24 cellular contexts compared by ENCODE assay signal in the genomic region with DNA sequence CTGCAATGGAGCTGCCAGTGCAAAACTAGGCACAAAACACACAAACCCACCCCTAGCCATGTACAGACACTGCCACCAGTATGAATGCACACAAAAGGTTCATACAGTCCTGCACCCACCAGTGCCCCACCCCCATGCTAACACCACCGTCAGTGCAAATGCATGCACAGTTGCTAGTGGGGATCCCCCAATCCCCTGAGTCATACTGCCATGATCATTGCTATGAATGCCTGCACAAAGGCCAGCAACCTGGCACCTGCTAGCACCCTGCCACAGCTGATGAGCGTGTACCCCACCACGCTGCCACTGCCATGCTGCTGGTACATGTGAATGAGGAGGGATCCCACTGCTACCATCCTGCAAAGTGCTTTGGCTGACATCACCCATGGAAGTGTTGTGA. TPM values are rescaled to one million over a fixed set of nuclear protein-coding genes. Genes with fewer than 3 reads are reported as not detected.
DNase-seq lines count a peak whose midpoint lies in the region; ATAC-seq, FAIRE-seq and TF ChIP-seq lines count a peak whose summit lies in the region.
"Had no signal": no experiment of that assay in that cellular context is flagged by ENCODE, and none has a peak within 500 bp of the region (broad histone marks: within the 10 kb centered on the region; RNA-seq: fewer than 3 reads in every experiment).

No MANE protein-coding gene starts in this region.

- WGBS in HepG2 (ENCODE audit: low lambda C conversion rate) = 50% methylated on average over 1 of the region's 3 CpGs

- H3K36me3 ChIP-seq in OCI-LY3 (replicated peaks; ENCODE audit: low read depth, low read length) (no peaks in the 10 kb centered on the region), HepG2 (replicated peaks in 1 of 2; ENCODE audit: control insufficient read depth in 1 of 2, insufficient read depth in 2 of 2, low read length in 2 of 2) (no peaks in the 10 kb centered on the region), upper lobe of right lung (no peaks in the 10 kb centered on the region)

- peak; percentile 61 for ATAC-seq in activated naive CD8-positive, alpha-beta T cell treated with anti-CD3 and anti-CD28 coated beads, Interleukin-2, amount 50 U/mL, for 24 hours
- no peak for ATAC-seq in HepG2
- ATAC-seq in upper lobe of right lung = peak; percentile 21
- no peak for ATAC-seq in GM21529 (IDR thresholded peaks at IDR 0.05; ENCODE audit: unreplicated experiment)
- ATAC-seq: CD8-positive, alpha-beta T cell; Panc1 had no signal

- peaks cover 6% of the 10 kb centered on the region for H3K36me3 Mint-ChIP-seq in activated naive CD8-positive, alpha-beta T cell treated with anti-CD3 and anti-CD28 coated beads, Interleukin-2, amount 50 U/mL, for 24 hours (ENCODE audit: low read depth)
- peaks cover 9% of the 10 kb centered on the region for H3K36me3 Mint-ChIP-seq in activated naive CD8-positive, alpha-beta T cell treated with anti-CD3 and anti-CD28 coated beads for 36 hours

- H3K27ac ChIP-seq in OCI-LY3 (ENCODE audit: low read length) (no peak overlapping the region), HepG2 (ENCODE audit: extremely low read length, insufficient read depth, low read length) (no peak overlapping the region), upper lobe of right lung (no peak overlapping the region)

- no peak overlapping the region for H3K27ac Mint-ChIP-seq in activated naive CD8-positive, alpha-beta T cell treated with anti-CD3 and anti-CD28 coated beads, Interleukin-2, amount 50 U/mL, for 24 hours
- no peak overlapping the region for H3K27ac Mint-ChIP-seq in activated naive CD8-positive, alpha-beta T cell treated with anti-CD3 and anti-CD28 coated beads for 36 hours
- H3K27ac Mint-ChIP-seq: CD8-positive, alpha-beta T cell had no signal

- intact Hi-C loops in HepG2 (cut with micrococcal nuclease; ENCODE audit: unreplicated experiment) (no loop called here), upper lobe of right lung (cut with DNase I) (no loop called here)

- no peak overlapping the region for H3K4me3 Mint-ChIP-seq in activated naive CD8-positive, alpha-beta T cell treated with anti-CD3 and anti-CD28 coated beads, Interleukin-2, amount 50 U/mL, for 24 hours
- H3K4me3 Mint-ChIP-seq in activated naive CD8-positive, alpha-beta T cell treated with anti-CD3 and anti-CD28 coated beads for 36 hours = no peak overlapping the region
- H3K4me3 Mint-ChIP-seq: CD8-positive, alpha-beta T cell had no signal

- peaks cover 23% of the 10 kb centered on the region for H3K9me3 Mint-ChIP-seq in activated naive CD8-positive, alpha-beta T cell treated with anti-CD3 and anti-CD28 coated beads, Interleukin-2, amount 50 U/mL, for 24 hours
- peaks cover 12% of the 10 kb centered on the region for H3K9me3 Mint-ChIP-seq in activated naive CD8-positive, alpha-beta T cell treated with anti-CD3 and anti-CD28 coated beads for 36 hours

- peak; percentile 4 for DNase-seq in activated naive CD8-positive, alpha-beta T cell treated with anti-CD3 and anti-CD28 coated beads, Interleukin-2, amount 50 U/mL, for 24 hours
- DNase-seq in activated naive CD8-positive, alpha-beta T cell treated with anti-CD3 and anti-CD28 coated beads for 36 hours = no peak
- DNase-seq in HepG2 (ENCODE audit: low spot score) = no peak
- DNase-seq in upper lobe of right lung = no peak
- DNase-seq in retina = no peak
- DNase-seq: CD8-positive, alpha-beta T cell; GOT3; HCEC 1CT; KG1; NCI-H1092 treated with DMSO at 0.1 percent for 48 hours; NCI-H146; NCI-H2029; NCI-H226; NCI-H510A treated with DMSO at 0.1 percent for 48 hours; NCI-H774; NK-92 treated with Interleukin-12 subunit alpha and Interleukin-12 subunit beta, amount 100 ng/mL, for 24 hours had no signal

- H2AFZ ChIP-seq in OCI-LY3 (ENCODE audit: low read depth, low read length) = no peak overlapping the region
- H2AFZ ChIP-seq in HepG2 (ENCODE audit: low read length) = no peak overlapping the region

- TF ChIP-seq EP300 in HepG2 (IDR thresholded peaks at IDR 0.05; ENCODE audit: low read depth in 2 of 2, low read length in 2 of 2) (no peak), HepG2 (CRISPR knock-in tag; IDR thresholded peaks at IDR 0.05; ENCODE audit: borderline replicate concordance) (no peak)

- no peaks in the 10 kb centered on the region for H3K9me3 ChIP-seq in OCI-LY3 (ENCODE audit: insufficient read depth, low read length)
- H3K9me3 ChIP-seq in HepG2 (ENCODE audit: low read length) = no peaks in the 10 kb centered on the region
- H3K9me3 ChIP-seq in upper lobe of right lung = no peaks in the 10 kb centered on the region

- H3K4me1 ChIP-seq in OCI-LY3 (ENCODE audit: low read length) = peaks cover 10% of the 10 kb centered on the region
- H3K4me1 ChIP-seq in HepG2 (ENCODE audit: insufficient read depth, low read length) = peaks cover 5% of the 10 kb centered on the region; the same call in 1 of the 2 replicates
- no peaks in the 10 kb centered on the region for H3K4me1 ChIP-seq in upper lobe of right lung

- in situ Hi-C loops in HepG2 (cut with HindIII; ENCODE audit: extremely low pct_ligation_motif_present, low pct_unique_long_range_greater_than_20kb) = no loop called here

- FAIRE-seq in HepG2 (lab: Jason Lieb, UNC) = no peak
- FAIRE-seq: G401.6, GM12892 had no signal

- H4K20me1 ChIP-seq in OCI-LY3 (ENCODE audit: insufficient read depth, low read length) (no peaks in the 10 kb centered on the region), HepG2 (ENCODE audit: insufficient read depth, low read length) (no peaks in the 10 kb centered on the region)

- no peaks in the 10 kb centered on the region for H3K79me2 ChIP-seq in OCI-LY3 (ENCODE audit: low read length)
- no peaks in the 10 kb centered on the region for H3K79me2 ChIP-seq in HepG2 (ENCODE audit: insufficient read depth, low read length)

- no peaks in the 10 kb centered on the region for H3K27me3 Mint-ChIP-seq in activated naive CD8-positive, alpha-beta T cell treated with anti-CD3 and anti-CD28 coated beads, Interleukin-2, amount 50 U/mL, for 24 hours
- H3K27me3 Mint-ChIP-seq in activated naive CD8-positive, alpha-beta T cell treated with anti-CD3 and anti-CD28 coated beads for 36 hours = no peaks in the 10 kb centered on the region

- H3K4me3 ChIP-seq in OCI-LY3 (ENCODE audit: low read length) (peak overlapping the region; percentile 22; the same call in 1 of the 2 replicates), HepG2 (replicated peaks in 1 of 3; ENCODE audit: insufficient read depth in 1 of 3, low read depth in 2 of 3, low read length in 3 of 3) (no peak overlapping the region), upper lobe of right lung (no peak overlapping the region)

- no peak for TF ChIP-seq POLR2A in HepG2 (IDR thresholded peaks at IDR 0.05; ENCODE audit: insufficient read depth in 1 of 2, low read depth in 2 of 2, low read length in 2 of 2)

- H3K4me2 ChIP-seq in OCI-LY3 (ENCODE audit: low read length) (peak overlapping the region; percentile 64), HepG2 (ENCODE audit: low read depth, low read length) (no peak overlapping the region)

- H3K9ac ChIP-seq in OCI-LY3 (ENCODE audit: low read length) (no peak overlapping the region), HepG2 (ENCODE audit: insufficient read depth, low read depth, low read length) (no peak overlapping the region)

- no peak for TF ChIP-seq RAD21 in HepG2 (CRISPR knock-in tag; IDR thresholded peaks at IDR 0.05)

- no TSS peak for BruUV-seq in HepG2 (replicated peaks; lab: Mats Ljungman, UMichigan)

- H3K27me3 ChIP-seq in OCI-LY3 (ENCODE audit: low read depth, low read length) (0 out of 2 replicates have a peak, but pooled peaks cover 3% of the 10 kb centered on the region), HepG2 (ENCODE audit: control insufficient read depth in 1 of 2, insufficient read depth in 2 of 2, low read length in 2 of 2) (no peaks in the 10 kb centered on the region), upper lobe of right lung (no peaks in the 10 kb centered on the region)

- H3K4me1 Mint-ChIP-seq in activated naive CD8-positive, alpha-beta T cell treated with anti-CD3 and anti-CD28 coated beads, Interleukin-2, amount 50 U/mL, for 24 hours = no peaks in the 10 kb centered on the region
- no peaks in the 10 kb centered on the region for H3K4me1 Mint-ChIP-seq in activated naive CD8-positive, alpha-beta T cell treated with anti-CD3 and anti-CD28 coated beads for 36 hours

- POLR2A ChIA-PET in HepG2 (lab: Yijun Ruan, JAX) = no interaction called here

- CTCF ChIA-PET in HepG2 (lab: Yijun Ruan, JAX; ENCODE audit: low intra/inter-chr PET ratio, low total read pairs) = no interaction called here

- no peak for TF ChIP-seq CTCF in OCI-LY3 (IDR thresholded peaks at IDR 0.05; ENCODE audit: low read depth, low read length)
- no peak for TF ChIP-seq CTCF in HepG2 (CRISPR knock-in tag; IDR thresholded peaks at IDR 0.05)
- no peak for TF ChIP-seq CTCF in upper lobe of right lung (IDR thresholded peaks at IDR 0.05)

TF ChIP-seq in HepG2, 621 proteins besides CTCF, POLR2A, EP300 and RAD21 (continues in another document):
- TF ChIP-seq TARDBP (CRISPR knock-in tag; IDR thresholded peaks at IDR 0.05) = no peak

RNA-seq across cellular contexts. Expression of a gene that starts 23.9 kb away (rescaled TPM):
- not detected for total RNA-seq in activated naive CD8-positive, alpha-beta T cell treated with anti-CD3 and anti-CD28 coated beads for 36 hours
- total RNA-seq in HepG2 (2016; rRNA removed; fragmentation: Illumina TruSeq; extraction: Trizol) (0.89 and 1.1 TPM in 2 replicates), upper lobe of right lung (0.67 TPM)
- total RNA-seq in HepG2 (2016; cell fraction: cytosol; rRNA removed; fragmentation: Illumina TruSeq; extraction: Trizol; ENCODE audit: low read depth) = 0.26 TPM in 1 of 2 replicates, not detected in the other
- total RNA-seq in HepG2 (2016; cell fraction: insoluble cytoplasmic fraction; rRNA removed; fragmentation: Illumina TruSeq; extraction: Trizol) = 0.12 and 0.63 TPM in 2 replicates
- 0.09 TPM in 1 of 2 replicates, not detected in the other for total RNA-seq in HepG2 (2016; cell fraction: membrane; rRNA removed; fragmentation: Illumina TruSeq; extraction: Trizol)
- total RNA-seq in HepG2 (2016; cell fraction: nucleus; rRNA removed; fragmentation: Illumina TruSeq; extraction: Trizol) = 1.1 TPM in 2 replicates
- polyA plus RNA-seq in HepG2 (2011; rRNA removed) = 0.07 and 0.50 TPM in 2 replicates
- 0.04 TPM in 1 of 2 replicates, not detected in the other for polyA plus RNA-seq in HepG2 (2011; cell fraction: cytosol; rRNA removed)
- 0.09 and 0.16 TPM in 2 replicates for polyA plus RNA-seq in HepG2 (2011; cell fraction: nucleus; rRNA removed)
- polyA plus RNA-seq in HepG2 (2012) = 0.75 and 0.97 TPM in 2 replicates
- polyA plus RNA-seq in HepG2 (2016; cell fraction: cytosol; fragmentation: Illumina TruSeq; extraction: Trizol; ENCODE audit: low read depth) = 0.17 and 0.20 TPM in 2 replicates
- polyA plus RNA-seq in HepG2 (2016; cell fraction: insoluble cytoplasmic fraction; fragmentation: Illumina TruSeq; extraction: Trizol; ENCODE audit: low read depth) = 0.84 and 1.7 TPM in 2 replicates
- polyA plus RNA-seq in HepG2 (2016; cell fraction: membrane; fragmentation: Illumina TruSeq; extraction: Trizol; ENCODE audit: low read depth) = 0.21 and 0.30 TPM in 2 replicates
- polyA plus RNA-seq in HepG2 (2016; cell fraction: nucleus; fragmentation: Illumina TruSeq; extraction: Trizol; ENCODE audit: insufficient read depth, low read depth) = 0.86 and 1.7 TPM in 2 replicates
- polyA minus RNA-seq in HepG2 (2011; rRNA and poly(A)+ RNA removed; ENCODE audit: low replicate concordance) = 0.20 TPM in 1 of 2 replicates, not detected in the other
- not detected in 2 replicates for polyA minus RNA-seq in HepG2 (2011; cell fraction: cytosol; rRNA and poly(A)+ RNA removed)
- polyA minus RNA-seq in HepG2 (2011; cell fraction: nucleus; rRNA and poly(A)+ RNA removed) = 0.25 and 0.26 TPM in 2 replicates
- total RNA-seq: CD8-positive, alpha-beta T cell; Daoy; HT1080 had no signal
- polyA plus RNA-seq: BJ had no signal

Comparison
In these comparisons a context has a peak if more than half of its experiments do, and no peak if none do; other contexts are left out.
1. ATAC-seq: peak in activated naive CD8-positive, alpha-beta T cell treated with anti-CD3 and anti-CD28 coated beads, Interleukin-2, amount 50 U/mL, for 24 hours (single experiment) and upper lobe of right lung (single experiment); none in HepG2 (single experiment) and GM21529 (single experiment).